ENCODE assay signal across 9 cellular contexts in genomic region chr16:38941-39892, GRCh38. TPM values are rescaled to one million over a fixed set of nuclear protein-coding genes. Genes with fewer than 3 reads are reported as not detected.
DNase-seq lines count a peak whose midpoint lies in the region; ATAC-seq, FAIRE-seq and TF ChIP-seq lines count a peak whose summit lies in the region.
"Had no signal": no experiment of that assay in that cellular context is flagged by ENCODE, and none has a peak within 500 bp of the region (broad histone marks: within the 10 kb centered on the region; RNA-seq: fewer than 3 reads in every experiment).

No MANE protein-coding gene starts in this region.

- no peak for TF ChIP-seq RAD21 in H1 (IDR thresholded peaks at IDR 0.05 in 1 of 2, conservative IDR thresholded peaks at IDR 0.05 in 1 of 2; ENCODE audit: low read depth in 2 of 2, low read length in 2 of 2)

- no peak overlapping the region for H2BK20ac ChIP-seq in H1 (ENCODE audit: low read length)

- H3K4me1 ChIP-seq in H1 (replicated peaks in 1 of 4; ENCODE audit: control insufficient read depth in 3 of 4, insufficient read depth in 4 of 4, low read length in 3 of 4): no peaks in the 10 kb centered on the region; a peak in 1 of 7 replicates

- H3K27me3 ChIP-seq in H1 (replicated peaks in 1 of 4; ENCODE audit: control insufficient read depth in 3 of 4, extremely low read depth in 1 of 4, insufficient read depth in 3 of 4, low read length in 3 of 4): no peaks in the 10 kb centered on the region

- peaks cover 2% of the 10 kb centered on the region; the same call in 1 of the 2 replicates for H3K79me1 ChIP-seq in H1 (ENCODE audit: low read depth, low read length)

- TF ChIP-seq CTCF in H1 (IDR thresholded peaks at IDR 0.05; ENCODE audit: control extremely low read depth in 1 of 3, insufficient read depth in 1 of 3, low read depth in 1 of 3, low read length in 3 of 3): no peak

- no peak overlapping the region for H3K56ac ChIP-seq in H1 (replicated peaks; ENCODE audit: insufficient read length, low read depth, low read length)

- H2BK12ac ChIP-seq in H1 (ENCODE audit: low read depth, low read length): no peak overlapping the region

- no peak overlapping the region for H3K9ac ChIP-seq in H1 (replicated peaks in 1 of 4; ENCODE audit: extremely low read depth in 1 of 4, low read depth in 3 of 4, low read length in 3 of 4)

- H3K4ac ChIP-seq in H1 (replicated peaks; ENCODE audit: insufficient read length, low read depth, low read length): no peak overlapping the region

- DNase-seq in H1 (ENCODE audit: low read depth in 1 of 2, low spot score in 2 of 2) (no peak), DMS79 (lab: John Stamatoyannopoulos, UW) (no peak), NCI-H524 treated with DMSO at 0.1 percent for 48 hours (lab: John Stamatoyannopoulos, UW) (no peak)
- peak; percentile 48 to 63 for DNase-seq in stimulated activated naive CD8-positive, alpha-beta T cell treated with anti-CD3 and anti-CD28 coated beads, Interleukin-15, amount 100 ng/mL, for 72 hours

- peak overlapping the region; percentile 18 for H3K27ac Mint-ChIP-seq in T-helper 1 cell treated with Interleukin-12 subunit alpha and Interleukin-12 subunit beta and Interleukin-4 antibody, amounts not matched to agents 30 μg/mL and 1 μg/mL, for 36 hours
- H3K27ac Mint-ChIP-seq in stimulated activated naive CD8-positive, alpha-beta T cell treated with anti-CD3 and anti-CD28 coated beads, Interleukin-15, amount 100 ng/mL, for 72 hours: peak overlapping the region; percentile 44 to 87

- H3K9me3 ChIP-seq in H1 (ENCODE audit: insufficient read depth in 2 of 2, low read depth in 1 of 2, low read length in 1 of 2): no peaks in the 10 kb centered on the region; a peak in 1 of 4 replicates

- peaks cover 36% of the 10 kb centered on the region for H3K36me3 Mint-ChIP-seq in T-helper 1 cell treated with Interleukin-12 subunit alpha and Interleukin-12 subunit beta and Interleukin-4 antibody, amounts not matched to agents 30 μg/mL and 1 μg/mL, for 36 hours (ENCODE audit: low read depth)

- H3K18ac ChIP-seq in H1 (ENCODE audit: extremely low read depth, low read length): no peak overlapping the region

- no peak overlapping the region; the same call in none of the 2 replicates for H4K8ac ChIP-seq in H1 (ENCODE audit: extremely low read depth, insufficient read depth, low read length)

- no peak overlapping the region for H3K4me3 ChIP-seq in H1 (ENCODE audit: extremely low read depth in 1 of 4, insufficient read depth in 2 of 4, low read depth in 3 of 4, low read length in 4 of 4)

- no peak overlapping the region for H2AFZ ChIP-seq in H1 (ENCODE audit: low read length)

- no peak overlapping the region; the same call in 1 of the 2 replicates for H3K27ac ChIP-seq in H1 (ENCODE audit: low read depth, low read length)

- no peaks in the 10 kb centered on the region for H3K27me3 Mint-ChIP-seq in T-helper 1 cell treated with Interleukin-12 subunit alpha and Interleukin-12 subunit beta and Interleukin-4 antibody, amounts not matched to agents 30 μg/mL and 1 μg/mL, for 36 hours (ENCODE audit: low read depth)
- H3K27me3 Mint-ChIP-seq in stimulated activated naive CD8-positive, alpha-beta T cell treated with anti-CD3 and anti-CD28 coated beads, Interleukin-15, amount 100 ng/mL, for 72 hours: no peaks in the 10 kb centered on the region

- no peak; a peak in 1 of 3 replicates for TF ChIP-seq POLR2A in H1 (IDR thresholded peaks at IDR 0.05; ENCODE audit: control extremely low read depth in 1 of 2, low read depth in 2 of 2, low read length in 2 of 2)

- H3K23me2 ChIP-seq in H1 (ENCODE audit: low read depth, low read length): peaks cover under 1% of the 10 kb centered on the region; the same call in 1 of the 2 replicates

- FAIRE-seq in H1 (lab: Jason Lieb, UNC): no peak
- FAIRE-seq: islet of Langerhans, TTC549 had no signal

- H3K4me3 Mint-ChIP-seq in T-helper 1 cell treated with Interleukin-12 subunit alpha and Interleukin-12 subunit beta and Interleukin-4 antibody, amounts not matched to agents 30 μg/mL and 1 μg/mL, for 36 hours: no peak overlapping the region
- peak overlapping the region in 1 of 2 donors; percentile 31 for H3K4me3 Mint-ChIP-seq in stimulated activated naive CD8-positive, alpha-beta T cell treated with anti-CD3 and anti-CD28 coated beads, Interleukin-15, amount 100 ng/mL, for 72 hours

- H3K36me3 ChIP-seq in H1 (ENCODE audit: control insufficient read depth in 2 of 4, insufficient read depth in 4 of 4, low read length in 3 of 4): peaks cover 12 to 32% (median 27%) of the 10 kb centered on the region in 4 experiments; a peak in 7 of 8 replicates

- peaks cover 0 to 16% of the 10 kb centered on the region in 2 experiments for H4K20me1 ChIP-seq in H1 (replicated peaks in 1 of 2; ENCODE audit: control insufficient read depth in 1 of 2, insufficient read depth in 2 of 2, low read length in 2 of 2)

- no peaks in the 10 kb centered on the region for H3K9me3 Mint-ChIP-seq in T-helper 1 cell treated with Interleukin-12 subunit alpha and Interleukin-12 subunit beta and Interleukin-4 antibody, amounts not matched to agents 30 μg/mL and 1 μg/mL, for 36 hours
- H3K9me3 Mint-ChIP-seq in stimulated activated naive CD8-positive, alpha-beta T cell treated with anti-CD3 and anti-CD28 coated beads, Interleukin-15, amount 100 ng/mL, for 72 hours: no peaks in the 10 kb centered on the region

- no peaks in the 10 kb centered on the region for H3K79me2 ChIP-seq in H1 (ENCODE audit: control insufficient read depth in 1 of 2, insufficient read depth in 2 of 2, low read length in 2 of 2)

- no peak overlapping the region for H4K5ac ChIP-seq in H1 (ENCODE audit: insufficient read length, low read depth, low read length)

- no peak overlapping the region for H2BK120ac ChIP-seq in H1 (replicated peaks; ENCODE audit: low read depth, low read length)

- no peak for TF ChIP-seq EP300 in H1 (IDR thresholded peaks at IDR 0.05; ENCODE audit: borderline replicate concordance in 1 of 2, low read depth in 2 of 2, low read length in 2 of 2)

- ATAC-seq in GM19395 (IDR thresholded peaks at IDR 0.05; ENCODE audit: unreplicated experiment) (peak; percentile 70), HG03196 (IDR thresholded peaks at IDR 0.05; ENCODE audit: unreplicated experiment) (peak; percentile 58)
- peak; percentile 98 for ATAC-seq in stimulated activated naive CD8-positive, alpha-beta T cell treated with anti-CD3 and anti-CD28 coated beads, Interleukin-15, amount 100 ng/mL, for 72 hours

- peaks cover 32% of the 10 kb centered on the region for H3K4me1 Mint-ChIP-seq in T-helper 1 cell treated with Interleukin-12 subunit alpha and Interleukin-12 subunit beta and Interleukin-4 antibody, amounts not matched to agents 30 μg/mL and 1 μg/mL, for 36 hours (ENCODE audit: low read depth)
- peaks cover 66% of the 10 kb centered on the region for H3K4me1 Mint-ChIP-seq in stimulated activated naive CD8-positive, alpha-beta T cell treated with anti-CD3 and anti-CD28 coated beads, Interleukin-15, amount 100 ng/mL, for 72 hours

- POLR2A ChIA-PET in H1 (lab: Charles Lee; ENCODE audit: partially characterized antibody): interaction anchor here (1.0 to 1.5 kb wide), 7 partner anchors 10 to 55 kb away, joined by 3 to 5 read pairs (median 4); partner anchors contain the start of genes MPG and POLR3K

- no peak overlapping the region for H2BK5ac ChIP-seq in H1 (ENCODE audit: low read depth, low read length)

- no peak overlapping the region for H2BK15ac ChIP-seq in H1 (ENCODE audit: low read length)

- H3K4me2 ChIP-seq in H1 (ENCODE audit: insufficient read depth in 1 of 2, low read depth in 2 of 2, low read length in 2 of 2): no peak overlapping the region

- H3K23ac ChIP-seq in H1 (ENCODE audit: insufficient read length): no peak overlapping the region

- no peak overlapping the region for H3K14ac ChIP-seq in H1 (ENCODE audit: insufficient read length)

- 92% methylated on average over 12 of the region's 13 CpGs; no CpG with 5 or more reads in 1 of the 2 experiments for WGBS in H1 (ENCODE audit: extremely low coverage in 1 of 2, insufficient coverage in 1 of 2, insufficient read length in 1 of 2, insufficient replicate concordance in 2 of 2, low coverage in 1 of 2, low lambda C conversion rate in 2 of 2, missing lambda C conversion rate in 1 of 2), 2 experiments

- H4K91ac ChIP-seq in H1 (replicated peaks; ENCODE audit: insufficient read length, low read length): no peak overlapping the region

- CTCF ChIA-PET in H1 (lab: Charles Lee; ENCODE audit: partially characterized antibody): interaction anchor here (1.4 kb wide), 2 partner anchors 30 to 78 kb away, joined by 4 to 6 read pairs; no protein-coding TSS in a partner anchor

- H2AK5ac ChIP-seq in H1 (ENCODE audit: low read depth, low read length): no peak overlapping the region

RNA-seq across cellular contexts. Expression of gene POLR3K, which starts 14.2 kb away (rescaled TPM):
- total RNA-seq in H1 (2021; fragmentation: NEBNext Ultra II Directional; extraction: Animal tissue kit (Norgen Biotek cat#: 25700)): 45.4 and 49.6 TPM in 2 replicates
- polyA plus RNA-seq in H1 (2011; rRNA removed): 76.5 and 80.5 TPM in 2 replicates
- 82.5 TPM for polyA plus RNA-seq in H1 (2011; cell fraction: cytosol; rRNA removed)
- 52.0 TPM for polyA plus RNA-seq in H1 (2011; cell fraction: nucleus; rRNA removed)
- polyA plus RNA-seq in H1 (2012, experiment 1 of 2): 55.4 to 63.9 TPM (median 58.6 TPM) in 4 replicates
- 25.1 TPM for polyA plus RNA-seq in H1 (2012, experiment 2 of 2)
- polyA plus RNA-seq in H1 (2013, experiment 1 of 2): 41.3 TPM
- 43.7 TPM for polyA plus RNA-seq in H1 (2013, experiment 2 of 2)
- polyA minus RNA-seq in H1 (2011; rRNA and poly(A)+ RNA removed): 44.6 and 52.4 TPM in 2 replicates
- 25.0 TPM for polyA minus RNA-seq in H1 (2011; cell fraction: cytosol; rRNA and poly(A)+ RNA removed)
- 17.7 TPM for polyA minus RNA-seq in H1 (2011; cell fraction: nucleus; rRNA and poly(A)+ RNA removed)

RNA-seq across cellular contexts. Expression of gene SNRNP25, which starts 14.4 kb away (rescaled TPM):
- total RNA-seq in H1 (2021; fragmentation: NEBNext Ultra II Directional; extraction: Animal tissue kit (Norgen Biotek cat#: 25700)): 49.6 and 58.4 TPM in 2 replicates
- 45.2 and 53.0 TPM in 2 replicates for polyA plus RNA-seq in H1 (2011; rRNA removed)
- 75.6 TPM for polyA plus RNA-seq in H1 (2011; cell fraction: cytosol; rRNA removed)
- polyA plus RNA-seq in H1 (2011; cell fraction: nucleus; rRNA removed): 48.5 TPM
- polyA plus RNA-seq in H1 (2012, experiment 1 of 2): 62.8 to 118 TPM (median 92.7 TPM) in 4 replicates
- polyA plus RNA-seq in H1 (2012, experiment 2 of 2): 122 TPM
- 52.3 TPM for polyA plus RNA-seq in H1 (2013, experiment 1 of 2)
- 51.6 TPM for polyA plus RNA-seq in H1 (2013, experiment 2 of 2)
- polyA minus RNA-seq in H1 (2011; rRNA and poly(A)+ RNA removed): 20.7 and 26.8 TPM in 2 replicates
- 21.7 TPM for polyA minus RNA-seq in H1 (2011; cell fraction: cytosol; rRNA and poly(A)+ RNA removed)
- polyA minus RNA-seq in H1 (2011; cell fraction: nucleus; rRNA and poly(A)+ RNA removed): 18.0 TPM

RNA-seq across cellular contexts. Expression of gene RHBDF1, which starts 33.2 kb away (rescaled TPM):
- 32.5 and 37.4 TPM in 2 replicates for total RNA-seq in H1 (2021; fragmentation: NEBNext Ultra II Directional; extraction: Animal tissue kit (Norgen Biotek cat#: 25700))
- polyA plus RNA-seq in H1 (2011; rRNA removed): 51.6 and 76.9 TPM in 2 replicates
- polyA plus RNA-seq in H1 (2011; cell fraction: cytosol; rRNA removed): 45.9 TPM
- 462 TPM for polyA plus RNA-seq in H1 (2011; cell fraction: nucleus; rRNA removed)
- polyA plus RNA-seq in H1 (2012, experiment 1 of 2): 29.1 to 43.2 TPM (median 40.3 TPM) in 4 replicates
- polyA plus RNA-seq in H1 (2012, experiment 2 of 2): 31.7 TPM
- polyA plus RNA-seq in H1 (2013, experiment 1 of 2): 41.3 TPM
- polyA plus RNA-seq in H1 (2013, experiment 2 of 2): 37.4 TPM
- polyA minus RNA-seq in H1 (2011; rRNA and poly(A)+ RNA removed): 21.8 and 30.8 TPM in 2 replicates
- polyA minus RNA-seq in H1 (2011; cell fraction: cytosol; rRNA and poly(A)+ RNA removed): 18.2 TPM
- polyA minus RNA-seq in H1 (2011; cell fraction: nucleus; rRNA and poly(A)+ RNA removed): 49.7 TPM

RNA-seq across cellular contexts. Expression of gene MPG, which starts 38.8 kb away (rescaled TPM):
- total RNA-seq in H1 (2021; fragmentation: NEBNext Ultra II Directional; extraction: Animal tissue kit (Norgen Biotek cat#: 25700)): 35.8 and 37.6 TPM in 2 replicates
- 83.7 and 107 TPM in 2 replicates for polyA plus RNA-seq in H1 (2011; rRNA removed)
- polyA plus RNA-seq in H1 (2011; cell fraction: cytosol; rRNA removed): 62.4 TPM
- 62.1 TPM for polyA plus RNA-seq in H1 (2011; cell fraction: nucleus; rRNA removed)
- polyA plus RNA-seq in H1 (2012, experiment 1 of 2): 28.1 to 43.9 TPM (median 40.6 TPM) in 4 replicates
- 59.4 TPM for polyA plus RNA-seq in H1 (2012, experiment 2 of 2)
- 57.3 TPM for polyA plus RNA-seq in H1 (2013, experiment 1 of 2)
- polyA plus RNA-seq in H1 (2013, experiment 2 of 2): 56.6 TPM
- polyA minus RNA-seq in H1 (2011; rRNA and poly(A)+ RNA removed): 7.2 and 9.8 TPM in 2 replicates
- polyA minus RNA-seq in H1 (2011; cell fraction: cytosol; rRNA and poly(A)+ RNA removed): 31.9 TPM
- polyA minus RNA-seq in H1 (2011; cell fraction: nucleus; rRNA and poly(A)+ RNA removed): 21.6 TPM

Comparison
In these comparisons a context has a peak if more than half of its experiments do, and no peak if none do; other contexts are left out.
1. DNase-seq: peak in stimulated activated naive CD8-positive, alpha-beta T cell treated with anti-CD3 and anti-CD28 coated beads, Interleukin-15, amount 100 ng/mL, for 72 hours (2 of 2); none in H1 (0 of 2), DMS79 (single experiment) and NCI-H524 treated with DMSO at 0.1 percent for 48 hours (single experiment).
2. Peak in every context shown above with its lines, with median percentiles within 50 percentile points of each other: ATAC-seq.